Comparison of ENCODE assay signal across 8 cellular contexts in the genomic region with DNA sequence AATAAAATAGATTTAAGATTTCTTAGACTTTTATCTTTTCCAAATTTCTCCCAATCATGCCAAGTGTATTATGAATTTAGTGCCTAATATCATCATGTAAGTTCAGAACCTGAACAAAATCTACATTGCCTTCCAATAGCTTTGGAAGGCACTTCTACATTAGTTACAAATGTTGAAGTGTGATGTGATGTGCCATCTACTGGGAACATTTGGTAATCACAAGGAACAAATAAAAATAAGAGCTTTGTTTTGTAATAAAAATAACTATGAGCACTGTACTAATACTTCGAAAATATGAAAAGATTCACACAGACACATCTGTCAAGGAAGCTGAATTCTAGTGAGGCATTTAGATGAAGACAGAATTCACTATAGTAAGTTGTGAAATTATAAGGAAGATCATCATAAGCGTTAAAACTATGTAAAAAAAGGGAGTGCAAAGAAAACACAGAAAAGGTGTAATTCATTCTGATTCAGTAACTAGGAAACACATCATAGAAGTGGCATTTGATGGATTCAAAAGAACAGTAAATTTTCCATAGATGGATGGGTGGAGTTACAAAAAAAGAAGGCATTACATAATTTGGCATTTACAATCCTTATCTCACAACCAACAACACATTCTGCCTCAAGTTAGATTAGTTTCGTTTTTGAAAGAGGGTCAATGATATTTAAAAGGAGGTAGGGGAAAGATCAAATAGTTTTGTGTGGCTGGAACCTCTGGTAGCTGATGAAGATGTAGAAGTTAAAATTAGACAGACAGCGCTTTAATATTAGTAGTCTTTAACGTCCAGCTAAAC.
DNase-seq lines count a peak whose midpoint lies in the region; ATAC-seq and TF ChIP-seq lines count a peak whose summit lies in the region.

No MANE protein-coding gene starts in this region.

- H3K36me3 Mint-ChIP-seq in activated T-cell treated with anti-CD3 and anti-CD28 coated beads, Interleukin-2, amount 50 U/mL, for 72 hours (ENCODE audit: insufficient read depth in 2 of 2), result peaks cover 5 to 8% of the 10 kb centered on the region in 2 donors
- H3K36me3 Mint-ChIP-seq in immature natural killer cell, result peaks cover 4 to 16% (median 9%) of the 10 kb centered on the region in 3 donors

- H3K56ac ChIP-seq in IMR-90 (ENCODE audit: extremely low read depth, insufficient read depth, low read length), result no peak overlapping the region

- H3K9me3 Mint-ChIP-seq in activated T-cell treated with anti-CD3 and anti-CD28 coated beads, Interleukin-2, amount 50 U/mL, for 72 hours, result no peaks in the 10 kb centered on the region
- H3K9me3 Mint-ChIP-seq in immature natural killer cell, result no peaks in the 10 kb centered on the region

- H3K4me1 ChIP-seq in IMR-90 (ENCODE audit: control insufficient read depth, insufficient read depth, low read length) (no peaks in the 10 kb centered on the region), thyroid gland (no peaks in the 10 kb centered on the region)

- TF ChIP-seq POLR2A in IMR-90 (IDR thresholded peaks at IDR 0.05; ENCODE audit: low read depth, low read length), result no peak
- TF ChIP-seq POLR2A in thyroid gland (IDR thresholded peaks at IDR 0.05), result no peak

- H2AK9ac ChIP-seq in IMR-90 (replicated peaks; ENCODE audit: low read depth, low read length, poor library complexity), result no peak overlapping the region

- ATAC-seq in activated T-cell treated with anti-CD3 and anti-CD28 coated beads, Interleukin-2, amount 50 U/mL, for 72 hours (replicated peaks in 1 of 2), result no peak
- ATAC-seq in IMR-90 (ENCODE audit: low read depth) (peak; percentile 78), HG03457 (IDR thresholded peaks at IDR 0.05; ENCODE audit: unreplicated experiment) (no peak)

- no peak overlapping the region for H3K18ac ChIP-seq in IMR-90 (ENCODE audit: low read depth, low read length)

- no peak overlapping the region for H2BK120ac ChIP-seq in IMR-90 (ENCODE audit: low read depth, low read length)

- no peak overlapping the region for H3K4ac ChIP-seq in IMR-90 (ENCODE audit: low read depth, low read length)

- DNase-seq in activated T-cell treated with anti-CD3 and anti-CD28 coated beads, Interleukin-2, amount 50 U/mL, for 72 hours, result no peak
- no peak for DNase-seq in activated T-cell treated with anti-CD3 and anti-CD28 coated beads for 4 hours
- peak; percentile 41 for DNase-seq in IMR-90
- peak in 1 of 3 donors; percentile 12 for DNase-seq in immature natural killer cell
- no peak for DNase-seq in thyroid gland
- DNase-seq in NCI-H128 (lab: John Stamatoyannopoulos, UW; ENCODE audit: unreplicated experiment), result no peak

- CTCF ChIA-PET in IMR-90 (lab: Yijun Ruan, JAX), result interaction anchor here (0.5 to 1.4 kb wide), 8 partner anchors 10 to 1162 kb away, joined by 3 to 5 read pairs (median 3); no protein-coding TSS in a partner anchor

- no peak overlapping the region for H3K14ac ChIP-seq in IMR-90 (replicated peaks; ENCODE audit: low read depth, low read length)

- no peak overlapping the region for H4K91ac ChIP-seq in IMR-90 (ENCODE audit: insufficient read depth, low read depth, low read length)

- no TSS peak for BruUV-seq in IMR-90 (replicated peaks; lab: Mats Ljungman, UMichigan)

- H3K27me3 ChIP-seq in IMR-90 (ENCODE audit: control insufficient read depth, insufficient read depth, low read length), result no peaks in the 10 kb centered on the region
- no peaks in the 10 kb centered on the region for H3K27me3 ChIP-seq in thyroid gland

- no peak overlapping the region for H2BK20ac ChIP-seq in IMR-90 (ENCODE audit: low read depth, low read length)

- no peak overlapping the region for H2AK5ac ChIP-seq in IMR-90 (ENCODE audit: low read depth, low read length)

- H3K27me3 Mint-ChIP-seq in activated T-cell treated with anti-CD3 and anti-CD28 coated beads, Interleukin-2, amount 50 U/mL, for 72 hours (ENCODE audit: low read depth), result no peaks in the 10 kb centered on the region
- no peaks in the 10 kb centered on the region for H3K27me3 Mint-ChIP-seq in immature natural killer cell (ENCODE audit: low read depth in 3 of 3)

- no peak overlapping the region for H2AFZ ChIP-seq in IMR-90 (replicated peaks; ENCODE audit: low read length, poor library complexity)

- H3K79me1 ChIP-seq in IMR-90 (ENCODE audit: low read depth in 1 of 2, low read length in 2 of 2), result peaks cover 3 to 6% of the 10 kb centered on the region in 2 experiments; a peak in 3 of 4 replicates

- no peak overlapping the region for H3K9ac ChIP-seq in IMR-90 (ENCODE audit: low read depth, low read length)

- no peak overlapping the region for H3K23ac ChIP-seq in IMR-90 (ENCODE audit: low read depth, low read length)

- H3K4me2 ChIP-seq in IMR-90 (ENCODE audit: low read depth, low read length), result peak overlapping the region; percentile 82

- no peaks in the 10 kb centered on the region for H3K4me1 Mint-ChIP-seq in activated T-cell treated with anti-CD3 and anti-CD28 coated beads, Interleukin-2, amount 50 U/mL, for 72 hours (ENCODE audit: low read depth)
- H3K4me1 Mint-ChIP-seq in immature natural killer cell, result peaks cover 6 to 16% of the 10 kb centered on the region in 2 donors

- peak overlapping the region in 1 of 2 donors; percentile 23 for H3K4me3 Mint-ChIP-seq in activated T-cell treated with anti-CD3 and anti-CD28 coated beads, Interleukin-2, amount 50 U/mL, for 72 hours
- peak overlapping the region in 4 of 5 donors; percentile 55 to 80 (median 60) for H3K4me3 Mint-ChIP-seq in immature natural killer cell

- H4K5ac ChIP-seq in IMR-90 (ENCODE audit: low read depth, low read length), result no peak overlapping the region

- H3K9me1 ChIP-seq in IMR-90 (ENCODE audit: insufficient read depth, low read length), result no peaks in the 10 kb centered on the region

- H3K9me3 ChIP-seq in IMR-90 (ENCODE audit: control insufficient read depth, insufficient read depth, low read length) (no peaks in the 10 kb centered on the region), thyroid gland (no peaks in the 10 kb centered on the region)

- TF ChIP-seq RAD21 in IMR-90 (IDR thresholded peaks at IDR 0.05; ENCODE audit: low read length), result peak; percentile 32; the same call in 1 of the 2 replicates

- H2BK15ac ChIP-seq in IMR-90 (ENCODE audit: low read depth, low read length), result no peak overlapping the region

- H4K20me1 ChIP-seq in IMR-90 (ENCODE audit: insufficient read depth, low read length), result no peaks in the 10 kb centered on the region

- no peak overlapping the region for H4K8ac ChIP-seq in IMR-90 (ENCODE audit: low read depth in 2 of 2, low read length in 2 of 2)

- peak overlapping the region; percentile 18 for H3K27ac Mint-ChIP-seq in activated T-cell treated with anti-CD3 and anti-CD28 coated beads, Interleukin-2, amount 50 U/mL, for 72 hours
- H3K27ac Mint-ChIP-seq in immature natural killer cell, result peak overlapping the region in 5 of 6 donors; percentile 4 to 77 (median 39)

- peak; percentile 46 for TF ChIP-seq CTCF in IMR-90 (conservative IDR thresholded peaks at IDR 0.05; ENCODE audit: low read depth, low read length)
- TF ChIP-seq CTCF in VCaP (conservative IDR thresholded peaks at IDR 0.05), result peak; percentile 76
- TF ChIP-seq CTCF in thyroid gland (IDR thresholded peaks at IDR 0.05), result peak in 3 of 6 experiments; percentile 34 to 45 (median 40)

- H3K4me3 ChIP-seq in IMR-90 (ENCODE audit: insufficient read depth, low read depth, low read length) (no peak overlapping the region), thyroid gland (replicated peaks in 1 of 3) (no peak overlapping the region)

- H3K36me3 ChIP-seq in IMR-90 (ENCODE audit: control insufficient read depth, insufficient read depth, low read length) (0 out of 2 replicates have a peak, but pooled peaks cover 1% of the 10 kb centered on the region), thyroid gland (no peaks in the 10 kb centered on the region)

- H3K27ac ChIP-seq in IMR-90 (ENCODE audit: insufficient read depth, low read length), result no peak overlapping the region
- no peak overlapping the region; the same call in 1 of the 2 replicates for H3K27ac ChIP-seq in VCaP
- H3K27ac ChIP-seq in thyroid gland, result no peak overlapping the region

- intact Hi-C loops in IMR-90 (cut with micrococcal nuclease), result loop anchor here (5.0 kb wide), 1 partner anchor 43 kb away; no protein-coding TSS in a partner anchor
- intact Hi-C loops in thyroid gland (cut with DNase I), result no loop called here

- no peak overlapping the region for H2BK5ac ChIP-seq in IMR-90 (ENCODE audit: low read depth, low read length, poor library complexity, severe bottlenecking)

- in situ Hi-C loops in IMR-90 (cut with MboI; ENCODE audit: low sequenced_read_pairs), result no loop called here

- dilution Hi-C loops in IMR-90 (cut with HindIII; ENCODE audit: low sequenced_read_pairs, unreplicated experiment), result no loop called here

- WGBS in IMR-90 (ENCODE audit: extremely low coverage in 2 of 2, insufficient read length in 1 of 2), 2 experiments, result no CpG with 5 or more reads among the region's 5 CpGs
- 71 to 74% methylated on average over 5 of the region's 5 CpGs for WGBS in thyroid gland, 2 donors

- POLR2A ChIA-PET in IMR-90 (lab: Charles Lee; ENCODE audit: unreplicated experiment), result interaction anchor here (0.5 kb wide), 1 partner anchor 10 kb away, joined by 3 read pairs; no protein-coding TSS in a partner anchor

TF ChIP-seq in IMR-90, 13 proteins besides CTCF, POLR2A, EP300 and RAD21:
- TF ChIP-seq SMC3 (IDR thresholded peaks at IDR 0.05; ENCODE audit: low read depth, low read length) (peak; percentile 26; the same call in 1 of the 2 replicates), CEBPB (IDR thresholded peaks at IDR 0.05; ENCODE audit: low read depth, low read length) (no peak)
